In the genomic region with DNA sequence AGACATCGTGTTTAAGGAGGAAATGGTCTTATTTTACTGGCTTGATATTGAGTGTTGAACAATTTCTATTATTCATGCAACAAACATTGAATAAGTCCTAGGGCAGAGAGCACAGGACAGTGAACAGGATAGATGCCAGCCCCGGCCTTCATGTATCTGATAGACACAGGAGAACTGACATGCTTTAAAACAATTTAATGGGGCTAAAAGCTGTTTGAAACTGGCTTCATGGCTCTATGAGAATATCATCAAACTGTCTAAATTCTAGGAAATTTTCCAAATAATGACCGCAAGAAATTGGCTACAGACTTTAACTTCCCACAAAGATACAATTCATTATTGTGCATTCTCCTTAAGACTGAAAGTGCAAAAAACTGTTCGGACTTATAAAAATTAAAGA, we compare ENCODE assay signal across 20 cellular contexts.
"Had no signal": no experiment of that assay in that cellular context is flagged by ENCODE, and none has a peak within 500 bp of the region (broad histone marks: within the 10 kb centered on the region; RNA-seq: fewer than 3 reads in every experiment).

No MANE protein-coding gene starts in this region.

- H3K36me3 ChIP-seq: ovary, sigmoid colon, tibial nerve, uterus had no signal

- H3K4me1 ChIP-seq: sigmoid colon, uterus had no signal

- H3K4me3 ChIP-seq: dorsolateral prefrontal cortex, ovary, sigmoid colon, tibial nerve, uterus had no signal

- ATAC-seq: activated naive CD8-positive, alpha-beta T cell treated with anti-CD3 and anti-CD28 coated beads, Interleukin-2, amount 50 U/mL, for 24 hours; T-cell had no signal

- H3K9me3 ChIP-seq: ovary, sigmoid colon, tibial nerve, uterus had no signal

- DNase-seq: activated CD4-positive, alpha-beta T cell treated with anti-CD3 and anti-CD28 coated beads, Interleukin-2, amount 50 U/mL, for 4 hours; activated CD4-positive, CD25-positive, alpha-beta regulatory T cell treated with anti-CD3 and anti-CD28 coated beads, Interleukin-2, amount 50 U/mL, for 72 hours; activated naive CD4-positive, alpha-beta T cell treated with anti-CD3 and anti-CD28 coated beads for 36 hours; activated naive CD8-positive, alpha-beta T cell treated with anti-CD3 and anti-CD28 coated beads, Interleukin-2, amount 50 U/mL, for 24 hours; activated T-cell treated with anti-CD3 and anti-CD28 coated beads for 4 hours; aorta; dorsolateral prefrontal cortex; endodermal cell; erythroblast; head of caudate nucleus; left cardiac atrium; naive B cell; ovary; sigmoid colon; stimulated activated CD4-positive, alpha-beta T cell treated with anti-CD3 and anti-CD28 coated beads, Interleukin-2, amount 100 ng/mL, for 24 hours; T-cell; T1000; uterus had no signal

- H3K27me3 ChIP-seq: foreskin keratinocyte, ovary, sigmoid colon, tibial nerve, uterus had no signal

- H3K27ac ChIP-seq: dorsolateral prefrontal cortex, foreskin keratinocyte, ovary, sigmoid colon had no signal
